In the genomic region with DNA sequence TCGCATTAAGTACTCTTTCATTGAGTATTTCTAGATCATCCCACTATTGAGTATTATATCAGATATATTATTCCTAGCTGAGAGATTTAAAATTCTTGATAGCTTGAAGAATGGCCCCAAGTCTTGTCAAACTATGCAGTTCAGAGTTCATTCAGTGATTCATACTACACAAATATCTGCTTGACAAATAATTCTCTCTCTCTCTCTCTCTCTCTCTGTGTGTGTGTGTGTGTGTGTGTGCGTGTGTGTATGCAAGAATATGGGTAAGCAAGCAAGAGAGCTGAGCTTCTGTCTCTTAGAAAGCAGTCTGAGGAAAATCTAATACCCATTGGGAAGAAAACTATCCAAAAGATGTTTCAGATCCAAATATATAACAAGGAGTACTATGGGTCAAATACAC, we compare ENCODE assay signal across 31 cellular contexts.
DNase-seq lines count a peak whose midpoint lies in the region; ATAC-seq and TF ChIP-seq lines count a peak whose summit lies in the region.
"Had no signal": no experiment of that assay in that cellular context is flagged by ENCODE, and none has a peak within 500 bp of the region (broad histone marks: within the 10 kb centered on the region; RNA-seq: fewer than 3 reads in every experiment).

No MANE protein-coding gene starts in this region.

- H3K4me1 ChIP-seq in fibroblast of lung (ENCODE audit: control insufficient read depth, extremely low read depth, insufficient read depth, low read length) = peaks cover 2% of the 10 kb centered on the region
- H3K4me1 ChIP-seq: parathyroid adenoma, Peyer's patch, suprapubic skin had no signal

- DNase-seq in EL = peak; percentile 37
- DNase-seq in amniotic epithelial cell (ENCODE audit: low read depth) = peak; percentile 38
- peak; percentile 8 to 35 for DNase-seq in fibroblast of lung (ENCODE audit: low read depth in 2 of 2)
- DNase-seq in myocyte (ENCODE audit: low read depth) = peak; percentile 9
- DNase-seq in A172 (ENCODE audit: low spot score) = no peak
- DNase-seq in UCSD-AML1 (lab: John Stamatoyannopoulos, UW; ENCODE audit: unreplicated experiment) = no peak
- no peak for DNase-seq in NCI-H345 (lab: John Stamatoyannopoulos, UW)
- DNase-seq: activated CD4-positive, alpha-beta T cell treated with anti-CD3 and anti-CD28 coated beads, Interleukin-2, amount 50 U/mL, for 1 hour; activated CD8-positive, alpha-beta memory T cell treated with anti-CD3 and anti-CD28 coated beads, Interleukin-2, amount 10 ng/mL, durations not matched to agents 7 days and 5 days; activated naive CD4-positive, alpha-beta T cell; activated T-cell treated with anti-CD3 and anti-CD28 coated beads, Interleukin-2, amount 50 U/mL, for 72 hours; C1 segment of cervical spinal cord; COR-L47; effector CD4-positive, alpha-beta T cell; Karpas-422; mucosa of descending colon; MV-4-11; NCI-H146; NCI-H2171; NCI-H69; nephron progenitor cell; Peyer's patch; right cardiac atrium; SHP77 treated with DMSO at 0.1 percent for 48 hours; stimulated activated naive B cell treated with anti-CD40 and anti-IgM and Interleukin-4, amounts not matched to agents 10 μg/mL and 1 μg/mL and 100 μg/mL, for 72 hours had no signal

- no peaks in the 10 kb centered on the region for H4K20me1 ChIP-seq in fibroblast of lung (ENCODE audit: control insufficient read depth, extremely low read depth, insufficient read depth, low read length)

- no peak for ATAC-seq in HG03571 (IDR thresholded peaks at IDR 0.05; ENCODE audit: unreplicated experiment)
- ATAC-seq: activated CD8-positive, alpha-beta memory T cell treated with anti-CD3 and anti-CD28 coated beads, Interleukin-2, amount 10 ng/mL, durations not matched to agents 7 days and 5 days; activated T-cell treated with anti-CD3 and anti-CD28 coated beads, Interleukin-2, amount 50 U/mL, for 72 hours; esophagus mucosa; HCT116; mucosa of descending colon; right cardiac atrium; stimulated activated naive B cell treated with anti-CD40 and anti-IgM and Interleukin-4, amounts not matched to agents 10 μg/mL and 1 μg/mL and 100 μg/mL, for 72 hours; WTC11 had no signal

- no peaks in the 10 kb centered on the region for H3K9me3 ChIP-seq in fibroblast of lung (ENCODE audit: control insufficient read depth, insufficient read depth, low read depth, low read length)
- H3K9me3 ChIP-seq: mucosa of descending colon, suprapubic skin had no signal

- TF ChIP-seq CTCF in fibroblast of lung (conservative IDR thresholded peaks at IDR 0.05 in 1 of 2, IDR thresholded peaks at IDR 0.05 in 1 of 2; ENCODE audit: low read depth in 1 of 2, low read length in 2 of 2) = no peak

- H2AFZ ChIP-seq in fibroblast of lung (ENCODE audit: low read length) = no peak overlapping the region
- H2AFZ ChIP-seq: parathyroid adenoma had no signal

- no peaks in the 10 kb centered on the region for H3K36me3 ChIP-seq in fibroblast of lung (ENCODE audit: control insufficient read depth, insufficient read depth, low read length)
- H3K36me3 ChIP-seq: Peyer's patch, suprapubic skin had no signal

- no peak overlapping the region for H3K4me3 ChIP-seq in fibroblast of lung (replicated peaks in 1 of 4; ENCODE audit: control extremely low read depth in 1 of 4, insufficient read depth in 1 of 4, low read depth in 3 of 4, low read length in 4 of 4)
- H3K4me3 ChIP-seq: mucosa of descending colon, Peyer's patch, suprapubic skin had no signal

- H3K27ac ChIP-seq in fibroblast of lung (ENCODE audit: insufficient read depth, low read length) = no peak overlapping the region
- H3K27ac ChIP-seq: parathyroid adenoma, Peyer's patch, suprapubic skin had no signal

- H3K9ac ChIP-seq in fibroblast of lung (ENCODE audit: insufficient read depth, low read length) = no peak overlapping the region
- H3K9ac ChIP-seq: parathyroid adenoma had no signal

- no peaks in the 10 kb centered on the region for H3K79me2 ChIP-seq in fibroblast of lung (ENCODE audit: control insufficient read depth, insufficient read depth, low read length)
- H3K79me2 ChIP-seq: parathyroid adenoma had no signal

- H3K4me2 ChIP-seq in fibroblast of lung (ENCODE audit: extremely low read depth, insufficient read depth, low read length) = no peak overlapping the region

- H3K27me3 ChIP-seq in fibroblast of lung (ENCODE audit: control insufficient read depth, insufficient read depth, low read length) = no peaks in the 10 kb centered on the region
- H3K27me3 ChIP-seq: Peyer's patch, suprapubic skin had no signal

Comparison
In these comparisons a context has a peak if more than half of its experiments do, and no peak if none do; other contexts are left out.
1. DNase-seq: peak in EL (single experiment), amniotic epithelial cell (single experiment), fibroblast of lung (2 of 2) and myocyte (single experiment); none in A172 (single experiment), UCSD-AML1 (single experiment) and NCI-H345 (single experiment).